13 cellular contexts compared by ENCODE assay signal in the genomic region with DNA sequence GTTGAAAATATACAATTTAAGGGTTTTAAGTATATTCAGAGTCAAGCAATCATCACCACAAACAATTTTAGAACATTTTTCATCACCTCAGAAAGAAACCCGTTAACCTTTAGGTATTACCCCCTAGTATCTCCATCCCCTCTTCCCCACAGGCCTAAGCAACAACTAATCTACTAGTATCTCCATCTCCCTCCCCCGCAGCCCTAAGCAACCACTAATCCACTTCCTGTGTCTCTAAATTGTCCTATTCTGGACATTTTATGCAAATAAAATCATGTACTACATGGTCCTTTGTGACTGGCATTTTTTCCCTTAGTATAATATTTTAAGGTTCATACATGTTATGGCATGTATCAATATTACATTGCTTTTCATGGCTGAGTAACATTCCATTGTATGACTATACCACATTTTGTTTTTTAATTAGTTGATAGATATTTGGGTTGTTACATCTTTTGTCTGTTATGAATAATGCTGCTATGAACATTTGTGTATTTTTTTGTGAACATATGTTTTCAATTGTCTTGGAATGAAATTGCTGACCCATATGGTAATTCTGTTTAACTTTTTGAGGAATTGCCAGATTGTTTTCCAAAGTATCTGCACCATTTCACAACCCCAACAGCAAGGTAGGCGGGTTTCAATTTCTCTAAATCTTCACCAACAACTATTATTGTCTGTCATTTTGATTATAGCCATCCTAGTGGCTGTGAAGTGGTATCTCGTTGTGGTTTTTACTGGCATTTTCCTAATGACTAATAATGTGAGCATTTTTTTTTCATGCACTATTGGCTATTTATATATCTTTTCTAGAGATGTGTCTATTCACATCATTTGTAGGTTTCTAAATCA.
A peak's percentile ranks its signal among the peaks of the same experiment; 100 is the strongest.
DNase-seq lines count a peak whose midpoint lies in the region; ATAC-seq, FAIRE-seq and TF ChIP-seq lines count a peak whose summit lies in the region.
"Had no signal": no experiment of that assay in that cellular context is flagged by ENCODE, and none has a peak within 500 bp of the region (broad histone marks: within the 10 kb centered on the region; RNA-seq: fewer than 3 reads in every experiment).

No MANE protein-coding gene starts in this region.

- intact Hi-C loops in gastrocnemius medialis (cut with DNase I; ENCODE audit: low total_unique reads) = no loop called here

- no peak overlapping the region for H3K4me3 ChIP-seq in adipocyte (ENCODE audit: low read length)
- H3K4me3 ChIP-seq in gastrocnemius medialis = no peak overlapping the region

- H3K36me3 ChIP-seq in adipocyte (ENCODE audit: control insufficient read depth, insufficient read depth, low read length, severe bottlenecking) (no peaks in the 10 kb centered on the region), gastrocnemius medialis (no peaks in the 10 kb centered on the region)

- H3K9me3 ChIP-seq in adipocyte (ENCODE audit: control insufficient read depth, low read length) = no peaks in the 10 kb centered on the region
- H3K9me3 ChIP-seq in gastrocnemius medialis = no peaks in the 10 kb centered on the region

- peak; percentile 5 for DNase-seq in stimulated activated naive CD4-positive, alpha-beta T cell treated with Interleukin-2 at 50 U/mL for 16 hours (lab: John Stamatoyannopoulos, UW)
- no peak for DNase-seq in stimulated activated naive CD4-positive, alpha-beta T cell (lab: John Stamatoyannopoulos, UW)
- DNase-seq in adipocyte (ENCODE audit: low read depth) = peak; percentile 74
- DNase-seq in gastrocnemius medialis = no peak
- no peak for DNase-seq in SHP77 treated with DMSO at 0.1 percent for 48 hours (lab: John Stamatoyannopoulos, UW)
- DNase-seq in GM12892 (ENCODE audit: insufficient read length) = no peak
- DNase-seq in HEK293T (ENCODE audit: extremely low spot score) = no peak
- DNase-seq: cortex of kidney, NCI-H2029 treated with DMSO at 0.1 percent for 48 hours, nephron progenitor cell had no signal

- H3K27ac ChIP-seq in gastrocnemius medialis = no peak overlapping the region
- H3K27ac ChIP-seq: C4-2B had no signal

- H3K4me1 ChIP-seq in adipocyte (ENCODE audit: control insufficient read depth, insufficient read depth, low read length) = peaks cover 36% of the 10 kb centered on the region
- peaks cover 0 to 4% of the 10 kb centered on the region in 2 donors for H3K4me1 ChIP-seq in gastrocnemius medialis

- no peak for FAIRE-seq in GM12892 (lab: Jason Lieb, UNC)

- CTCF ChIA-PET in HEK293T (lab: Yijun Ruan, JAX) = no interaction called here

- in situ Hi-C loops in gastrocnemius medialis (cut with MboI; ENCODE audit: low sequenced_read_pairs in 4 of 4) = no loop called here

- TF ChIP-seq POLR2A in gastrocnemius medialis (IDR thresholded peaks at IDR 0.05) (no peak), GM12892 (IDR thresholded peaks at IDR 0.05; ENCODE audit: low read depth, low read length) (no peak)

- no peak for TF ChIP-seq CTCF in gastrocnemius medialis (IDR thresholded peaks at IDR 0.05 in 4 of 5, conservative IDR thresholded peaks at IDR 0.05 in 1 of 5)

- POLR2A ChIA-PET in HEK293T (lab: Yijun Ruan, JAX) = no interaction called here

- H3K27me3 ChIP-seq in adipocyte (replicated peaks; ENCODE audit: control insufficient read depth, insufficient read depth, low read length) (no peaks in the 10 kb centered on the region), gastrocnemius medialis (no peaks in the 10 kb centered on the region)

- peak; percentile 51 for ATAC-seq in HG03095 (IDR thresholded peaks at IDR 0.05; ENCODE audit: unreplicated experiment)
- no peak for ATAC-seq in gastrocnemius medialis
- ATAC-seq: Right ventricle myocardium inferior had no signal

- no peak overlapping the region for H3K9ac ChIP-seq in adipocyte (ENCODE audit: low read length)

TF ChIP-seq in HEK293T, 16 proteins besides CTCF, POLR2A, EP300 and RAD21:
- TF ChIP-seq, protein P1, sequence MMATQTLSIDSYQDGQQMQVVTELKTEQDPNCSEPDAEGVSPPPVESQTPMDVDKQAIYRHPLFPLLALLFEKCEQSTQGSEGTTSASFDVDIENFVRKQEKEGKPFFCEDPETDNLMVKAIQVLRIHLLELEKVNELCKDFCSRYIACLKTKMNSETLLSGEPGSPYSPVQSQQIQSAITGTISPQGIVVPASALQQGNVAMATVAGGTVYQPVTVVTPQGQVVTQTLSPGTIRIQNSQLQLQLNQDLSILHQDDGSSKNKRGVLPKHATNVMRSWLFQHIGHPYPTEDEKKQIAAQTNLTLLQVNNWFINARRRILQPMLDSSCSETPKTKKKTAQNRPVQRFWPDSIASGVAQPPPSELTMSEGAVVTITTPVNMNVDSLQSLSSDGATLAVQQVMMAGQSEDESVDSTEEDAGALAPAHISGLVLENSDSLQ (IDR thresholded peaks at IDR 0.05) = no peak
- TF ChIP-seq SP1 (IDR thresholded peaks at IDR 0.05) (no peak), SUZ12 (IDR thresholded peaks at IDR 0.05) (no peak), ARNT (IDR thresholded peaks at IDR 0.05) (no peak), L3MBTL2 (conservative IDR thresholded peaks at IDR 0.05) (no peak), ZNF384 (IDR thresholded peaks at IDR 0.05) (no peak), FOXK2 (IDR thresholded peaks at IDR 0.05) (no peak), NFRKB (IDR thresholded peaks at IDR 0.05) (no peak), BHLHE40 (IDR thresholded peaks at IDR 0.05; ENCODE audit: borderline replicate concordance) (no peak), CTBP1 (IDR thresholded peaks at IDR 0.05; ENCODE audit: borderline replicate concordance) (no peak), LEF1 (IDR thresholded peaks at IDR 0.05; ENCODE audit: borderline replicate concordance) (no peak), ELF4 (IDR thresholded peaks at IDR 0.05) (no peak), HDGF (IDR thresholded peaks at IDR 0.05; ENCODE audit: borderline replicate concordance) (no peak)

Comparison
In these comparisons a context has a peak if more than half of its experiments do, and no peak if none do; other contexts are left out.
1. DNase-seq: peak in stimulated activated naive CD4-positive, alpha-beta T cell treated with Interleukin-2 at 50 U/mL for 16 hours (single experiment) and adipocyte (single experiment); none in stimulated activated naive CD4-positive, alpha-beta T cell (0 of 6), gastrocnemius medialis (0 of 2), SHP77 treated with DMSO at 0.1 percent for 48 hours (single experiment), GM12892 (single experiment) and HEK293T (single experiment).